ENCODE assay signal across 15 cellular contexts in genomic region chr19:29396925-29397324, GRCh38.
DNase-seq lines count a peak whose midpoint lies in the region; ATAC-seq, FAIRE-seq and TF ChIP-seq lines count a peak whose summit lies in the region.
"Had no signal": no experiment of that assay in that cellular context is flagged by ENCODE, and none has a peak within 500 bp of the region (broad histone marks: within the 10 kb centered on the region; RNA-seq: fewer than 3 reads in every experiment).

No MANE protein-coding gene starts in this region.

- H4K20me1 ChIP-seq in H1 (replicated peaks in 1 of 2; ENCODE audit: control insufficient read depth in 1 of 2, insufficient read depth in 2 of 2, low read length in 2 of 2) = peaks cover 0 to 1% of the 10 kb centered on the region in 2 experiments
- H4K20me1 ChIP-seq: BLaER1 had no signal

- peak; percentile 52 for DNase-seq in H7
- DNase-seq in H1 (ENCODE audit: low read depth in 1 of 2, low spot score in 2 of 2) = no peak
- DNase-seq in nephron progenitor cell = no peak
- no peak for DNase-seq in aorta
- no peak for DNase-seq in NCI-H345 (lab: John Stamatoyannopoulos, UW)
- DNase-seq: 8988T; CD4-positive, alpha-beta memory T cell; DMS79 treated with DMSO at 0.1 percent for 48 hours; GF-D8 had no signal

- H4K91ac ChIP-seq in H1 (replicated peaks; ENCODE audit: insufficient read length, low read length) = no peak overlapping the region

- TF ChIP-seq EP300 in H1 (IDR thresholded peaks at IDR 0.05; ENCODE audit: borderline replicate concordance in 1 of 2, low read depth in 2 of 2, low read length in 2 of 2) = no peak

- H3K4me2 ChIP-seq in H1 (ENCODE audit: insufficient read depth in 1 of 2, low read depth in 2 of 2, low read length in 2 of 2) = no peak overlapping the region
- H3K4me2 ChIP-seq: BLaER1 had no signal

- H3K4me1 ChIP-seq in H1 (replicated peaks in 1 of 4; ENCODE audit: control insufficient read depth in 3 of 4, insufficient read depth in 4 of 4, low read length in 3 of 4) = peaks cover 0 to 10% (median 4%) of the 10 kb centered on the region in 4 experiments; a peak in 5 of 7 replicates
- no peaks in the 10 kb centered on the region for H3K4me1 ChIP-seq in aorta (ENCODE audit: control insufficient read depth in 1 of 2, insufficient read depth in 2 of 2, low read length in 2 of 2)

- no peak for TF ChIP-seq POLR2A in H1 (IDR thresholded peaks at IDR 0.05; ENCODE audit: control extremely low read depth in 1 of 2, low read depth in 2 of 2, low read length in 2 of 2)

- H3K36me3 Mint-ChIP-seq in nephron progenitor cell (ENCODE audit: low read depth) = no peaks in the 10 kb centered on the region
- H3K36me3 Mint-ChIP-seq: CD14-positive monocyte; CD4-positive, alpha-beta memory T cell had no signal

- no peak for TF ChIP-seq CTCF in H1 (IDR thresholded peaks at IDR 0.05; ENCODE audit: control extremely low read depth in 1 of 3, insufficient read depth in 1 of 3, low read depth in 1 of 3, low read length in 3 of 3)
- TF ChIP-seq CTCF in nephron progenitor cell (IDR thresholded peaks at IDR 0.05) = no peak

- H3K9me3 Mint-ChIP-seq in nephron progenitor cell = peaks cover under 1% of the 10 kb centered on the region

- H3K79me1 ChIP-seq in H1 (ENCODE audit: low read depth, low read length) = no peaks in the 10 kb centered on the region

- no peak overlapping the region for H3K56ac ChIP-seq in H1 (replicated peaks; ENCODE audit: insufficient read length, low read depth, low read length)

- TF ChIP-seq RAD21 in H1 (IDR thresholded peaks at IDR 0.05 in 1 of 2, conservative IDR thresholded peaks at IDR 0.05 in 1 of 2; ENCODE audit: low read depth in 2 of 2, low read length in 2 of 2) = no peak

- no peak overlapping the region for H4K5ac ChIP-seq in H1 (ENCODE audit: insufficient read length, low read depth, low read length)

- no peak overlapping the region for H3K18ac ChIP-seq in H1 (ENCODE audit: extremely low read depth, low read length)

- H3K9ac ChIP-seq in H1 (replicated peaks in 1 of 4; ENCODE audit: extremely low read depth in 1 of 4, low read depth in 3 of 4, low read length in 3 of 4) = no peak overlapping the region
- H3K9ac ChIP-seq: BLaER1 had no signal

- H3K23me2 ChIP-seq in H1 (ENCODE audit: low read depth, low read length) = no peaks in the 10 kb centered on the region; the same call in none of the 2 replicates

- intact Hi-C loops in aorta (cut with DNase I) = no loop called here

- H3K9me3 ChIP-seq in H1 (ENCODE audit: insufficient read depth in 2 of 2, low read depth in 1 of 2, low read length in 1 of 2) (peaks cover under 1 to 1% of the 10 kb centered on the region in 2 experiments; a peak in 2 of 4 replicates), aorta (ENCODE audit: control insufficient read depth, low read length) (peaks cover under 1% of the 10 kb centered on the region)

- POLR2A ChIA-PET in H1 (lab: Charles Lee; ENCODE audit: partially characterized antibody) = interaction anchor here (0.8 kb wide), 1 partner anchor 17 kb away, joined by 3 read pairs; no protein-coding TSS in a partner anchor

- H2AFZ ChIP-seq in H1 (ENCODE audit: low read length) = no peak overlapping the region

- peak overlapping the region; percentile 44 for H3K27ac Mint-ChIP-seq in nephron progenitor cell
- H3K27ac Mint-ChIP-seq: CD14-positive monocyte; CD4-positive, alpha-beta memory T cell had no signal

- H3K4me3 ChIP-seq in H7 (ENCODE audit: insufficient read depth, low read depth, low read length) (no peak overlapping the region), H1 (ENCODE audit: extremely low read depth in 1 of 4, insufficient read depth in 2 of 4, low read depth in 3 of 4, low read length in 4 of 4) (no peak overlapping the region), aorta (ENCODE audit: low read length in 2 of 2) (no peak overlapping the region)
- H3K4me3 ChIP-seq: BLaER1 had no signal

- H3K4me1 Mint-ChIP-seq in nephron progenitor cell = peaks cover 71% of the 10 kb centered on the region
- H3K4me1 Mint-ChIP-seq: CD14-positive monocyte had no signal

- no peak for FAIRE-seq in H1 (lab: Jason Lieb, UNC)
- FAIRE-seq: H54 had no signal

- no peak overlapping the region for H2BK15ac ChIP-seq in H1 (ENCODE audit: low read length)

- no peak overlapping the region for H2BK120ac ChIP-seq in H1 (replicated peaks; ENCODE audit: low read depth, low read length)

- H3K27me3 Mint-ChIP-seq in nephron progenitor cell (ENCODE audit: low read depth, poor library complexity) = peaks cover 27% of the 10 kb centered on the region

- H3K27me3 ChIP-seq in H7 (ENCODE audit: control insufficient read depth, insufficient read depth, low read length) (no peaks in the 10 kb centered on the region), H1 (replicated peaks in 1 of 4; ENCODE audit: control insufficient read depth in 3 of 4, extremely low read depth in 1 of 4, insufficient read depth in 3 of 4, low read length in 3 of 4) (no peaks in the 10 kb centered on the region; a peak in 1 of 7 replicates), aorta (ENCODE audit: control insufficient read depth in 1 of 2, insufficient read depth in 2 of 2, low read length in 1 of 2) (no peaks in the 10 kb centered on the region)
- H3K27me3 ChIP-seq: BLaER1 had no signal

- H2BK20ac ChIP-seq in H1 (ENCODE audit: low read length) = no peak overlapping the region

- no peak overlapping the region for H3K4me3 Mint-ChIP-seq in nephron progenitor cell
- H3K4me3 Mint-ChIP-seq: CD14-positive monocyte; CD4-positive, alpha-beta memory T cell had no signal

- H3K27ac ChIP-seq in H1 (ENCODE audit: low read depth, low read length) (no peak overlapping the region), aorta (ENCODE audit: low read depth in 1 of 2, low read length in 2 of 2) (no peak overlapping the region)
- H3K27ac ChIP-seq: BLaER1 had no signal

- H3K23ac ChIP-seq in H1 (ENCODE audit: insufficient read length) = no peak overlapping the region

- H3K36me3 ChIP-seq in H7 (replicated peaks; ENCODE audit: control insufficient read depth, insufficient read depth, low read length) (no peaks in the 10 kb centered on the region), H1 (ENCODE audit: control insufficient read depth in 2 of 4, insufficient read depth in 4 of 4, low read length in 3 of 4) (no peaks in the 10 kb centered on the region), aorta (ENCODE audit: control insufficient read depth in 1 of 2, insufficient read depth in 2 of 2, low read length in 1 of 2) (no peaks in the 10 kb centered on the region)
- H3K36me3 ChIP-seq: BLaER1 had no signal

- H3K4ac ChIP-seq in H1 (replicated peaks; ENCODE audit: insufficient read length, low read depth, low read length) = no peak overlapping the region

- no peak overlapping the region for H2BK5ac ChIP-seq in H1 (ENCODE audit: low read depth, low read length)

- CTCF ChIA-PET in H1 (lab: Charles Lee; ENCODE audit: partially characterized antibody) = interaction anchor here (1.1 to 1.7 kb wide), 5 partner anchors 10 to 113 kb away, joined by 3 to 6 read pairs (median 5); no protein-coding TSS in a partner anchor

- no peak overlapping the region for H4K8ac ChIP-seq in H1 (ENCODE audit: extremely low read depth, insufficient read depth, low read length)

- 0 out of 2 replicates have a peak overlapping the region, but pooled peaks have one; percentile 60 for H2BK12ac ChIP-seq in H1 (ENCODE audit: low read depth, low read length)

- no peak overlapping the region for H2AK5ac ChIP-seq in H1 (ENCODE audit: low read depth, low read length)

- WGBS in H1 (ENCODE audit: extremely low coverage in 1 of 2, insufficient coverage in 1 of 2, insufficient read length in 1 of 2, insufficient replicate concordance in 2 of 2, low coverage in 1 of 2, low lambda C conversion rate in 2 of 2, missing lambda C conversion rate in 1 of 2), 2 experiments = 67% methylated on average over 2 of the region's 2 CpGs; no CpG with 5 or more reads in 1 of the 2 experiments
- 41 to 43% methylated on average over 2 of the region's 2 CpGs for WGBS in aorta, 2 donors

- ATAC-seq in GM18868 (IDR thresholded peaks at IDR 0.05; ENCODE audit: unreplicated experiment) = no peak
- ATAC-seq in activated CD4-positive, CD25-positive, alpha-beta regulatory T cell treated with anti-CD3 and anti-CD28 coated beads, Interleukin-2, amount 50 U/mL, for 24 hours = no peak
- ATAC-seq in aorta (ENCODE audit: low FRiP score) = no peak
- ATAC-seq: HCT116 had no signal

- H3K79me2 ChIP-seq in H1 (ENCODE audit: control insufficient read depth in 1 of 2, insufficient read depth in 2 of 2, low read length in 2 of 2) = no peaks in the 10 kb centered on the region

- no peak overlapping the region for H3K14ac ChIP-seq in H1 (ENCODE audit: insufficient read length)

TF ChIP-seq in H1, 55 proteins besides CTCF, POLR2A, EP300 and RAD21:
- TF ChIP-seq EGR1 (IDR thresholded peaks at IDR 0.05; ENCODE audit: borderline replicate concordance, low read depth, low read length) (no peak), SP4 (IDR thresholded peaks at IDR 0.05; ENCODE audit: low read length) (no peak), KDM4A (IDR thresholded peaks at IDR 0.05; ENCODE audit: low read depth, low read length, severe bottlenecking) (no peak), HDAC6 (IDR thresholded peaks at IDR 0.05; ENCODE audit: low read depth, low read length) (no peak), HDAC2 (IDR thresholded peaks at IDR 0.05; ENCODE audit: borderline replicate concordance in 1 of 2, low read depth in 2 of 2, low read length in 2 of 2) (no peak), SAP30 (IDR thresholded peaks at IDR 0.05; ENCODE audit: insufficient read depth, insufficient replicate concordance, low read length) (no peak), TBP (IDR thresholded peaks at IDR 0.05; ENCODE audit: low read depth, low read length) (peak; percentile 75)
